17 cellular contexts compared by ENCODE assay signal in genomic region chr1:227065311-227065710, GRCh38.
"Had no signal": no experiment of that assay in that cellular context is flagged by ENCODE, and none has a peak within 500 bp of the region (broad histone marks: within the 10 kb centered on the region; RNA-seq: fewer than 3 reads in every experiment).

No MANE protein-coding gene starts in this region.

- H3K9me3 ChIP-seq: spleen, testis, transverse colon had no signal

- H3K27me3 ChIP-seq: hepatocyte, spleen, testis, transverse colon had no signal

- DNase-seq: effector CD8-positive, alpha-beta T cell; foreskin melanocyte; head of caudate nucleus; mesendoderm; naive thymus-derived CD4-positive, alpha-beta T cell; nephron progenitor cell; posterior cingulate gyrus; spleen; stimulated activated CD4-positive, alpha-beta T cell treated with anti-CD3 and anti-CD28 coated beads, Interleukin-15, amount 100 ng/mL, for 24 hours; stimulated activated CD4-positive, alpha-beta T cell treated with anti-CD3 and anti-CD28 coated beads, Interleukin-1b, Interleukin-23, amount 100 ng/mL, for 48 hours; stimulated activated CD4-positive, alpha-beta T cell treated with anti-CD3 and anti-CD28 coated beads, Interleukin-4, amount 100 ng/mL, for 4 hours; stimulated activated naive B cell treated with anti-CD40 and anti-IgM and Interleukin-4, amounts not matched to agents 10 μg/mL and 1 μg/mL and 100 μg/mL, for 72 hours; stimulated activated naive CD8-positive, alpha-beta T cell treated with anti-CD3 and anti-CD28 coated beads, Interleukin-15, amount 100 ng/mL, for 72 hours; testis; transverse colon had no signal

- H3K4me3 Mint-ChIP-seq: naive thymus-derived CD4-positive, alpha-beta T cell; nephron progenitor cell; stimulated activated naive B cell treated with anti-CD40 and anti-IgM and Interleukin-4, amounts not matched to agents 10 μg/mL and 1 μg/mL and 100 μg/mL, for 72 hours; stimulated activated naive CD8-positive, alpha-beta T cell treated with anti-CD3 and anti-CD28 coated beads, Interleukin-15, amount 100 ng/mL, for 72 hours had no signal

- H3K4me3 ChIP-seq: coronary artery, hepatocyte, spleen, testis, transverse colon had no signal

- H3K36me3 ChIP-seq: transverse colon had no signal

- H3K4me1 ChIP-seq: spleen, testis, transverse colon had no signal

- H3K27ac ChIP-seq: coronary artery, hepatocyte, spleen, testis, transverse colon had no signal

- H3K27ac Mint-ChIP-seq: naive thymus-derived CD4-positive, alpha-beta T cell; nephron progenitor cell; stimulated activated naive B cell treated with anti-CD40 and anti-IgM and Interleukin-4, amounts not matched to agents 10 μg/mL and 1 μg/mL and 100 μg/mL, for 72 hours; stimulated activated naive CD8-positive, alpha-beta T cell treated with anti-CD3 and anti-CD28 coated beads, Interleukin-15, amount 100 ng/mL, for 72 hours had no signal

- H3K4me1 Mint-ChIP-seq: nephron progenitor cell; stimulated activated naive B cell treated with anti-CD40 and anti-IgM and Interleukin-4, amounts not matched to agents 10 μg/mL and 1 μg/mL and 100 μg/mL, for 72 hours; stimulated activated naive CD8-positive, alpha-beta T cell treated with anti-CD3 and anti-CD28 coated beads, Interleukin-15, amount 100 ng/mL, for 72 hours had no signal

- H3K36me3 Mint-ChIP-seq: stimulated activated naive B cell treated with anti-CD40 and anti-IgM and Interleukin-4, amounts not matched to agents 10 μg/mL and 1 μg/mL and 100 μg/mL, for 72 hours had no signal
